Comparison of ENCODE assay signal across 8 cellular contexts in genomic region chr16:30430428-30430970, GRCh38. TPM values are rescaled to one million over a fixed set of nuclear protein-coding genes. Genes with fewer than 3 reads are reported as not detected.
DNase-seq lines count a peak whose midpoint lies in the region; ATAC-seq, FAIRE-seq and TF ChIP-seq lines count a peak whose summit lies in the region.

No MANE protein-coding gene starts in this region.

- peak overlapping the region in 1 of 2 donors; percentile 47 for H3K9ac ChIP-seq in liver (ENCODE audit: low read depth in 1 of 2, low read length in 2 of 2)

- H3K9me3 Mint-ChIP-seq in activated T-cell treated with anti-CD3 and anti-CD28 coated beads, Interleukin-2, amount 50 U/mL, for 24 hours, result no peaks in the 10 kb centered on the region

- H3K27me3 ChIP-seq in ascending aorta, result no peaks in the 10 kb centered on the region
- no peaks in the 10 kb centered on the region for H3K27me3 ChIP-seq in liver (ENCODE audit: control insufficient read depth in 4 of 4, insufficient read depth in 4 of 4, low read length in 3 of 4)
- H3K27me3 ChIP-seq in upper lobe of left lung, result no peaks in the 10 kb centered on the region

- H3K4me1 Mint-ChIP-seq in activated T-cell treated with anti-CD3 and anti-CD28 coated beads, Interleukin-2, amount 50 U/mL, for 24 hours (ENCODE audit: low read depth), result peaks cover 43% of the 10 kb centered on the region

- H3K27me3 Mint-ChIP-seq in activated T-cell treated with anti-CD3 and anti-CD28 coated beads, Interleukin-2, amount 50 U/mL, for 24 hours, result no peaks in the 10 kb centered on the region

- WGBS in liver, result 61% methylated on average over 19 of the region's 19 CpGs
- WGBS in upper lobe of left lung, 2 donors, result 62% methylated on average over 15 to 19 of the region's 19 CpGs

- no peaks in the 10 kb centered on the region for H3K9me3 ChIP-seq in ascending aorta
- H3K9me3 ChIP-seq in liver (ENCODE audit: control insufficient read depth in 4 of 4, low read length in 3 of 4), result no peaks in the 10 kb centered on the region
- no peaks in the 10 kb centered on the region for H3K9me3 ChIP-seq in upper lobe of left lung

- H3K4me3 Mint-ChIP-seq in activated T-cell treated with anti-CD3 and anti-CD28 coated beads, Interleukin-2, amount 50 U/mL, for 24 hours, result no peak overlapping the region

- H3K27ac ChIP-seq in ascending aorta (peak overlapping the region; percentile 67 to 80), liver (ENCODE audit: low read depth in 1 of 2, low read length in 2 of 2) (peak overlapping the region; percentile 44 to 71), upper lobe of left lung (peak overlapping the region; percentile 48 to 85 (median 69))

- peak in 1 of 2 donors; percentile 4 for TF ChIP-seq RAD21 in liver (IDR thresholded peaks at IDR 0.05)

- no peak for FAIRE-seq in RCC 7860 (lab: Jason Lieb, UNC)

- H3K27ac Mint-ChIP-seq in activated T-cell treated with anti-CD3 and anti-CD28 coated beads, Interleukin-2, amount 50 U/mL, for 24 hours, result no peak overlapping the region

- H3K4me3 ChIP-seq in ascending aorta (peak overlapping the region; percentile 18 to 81), liver (ENCODE audit: low read depth in 1 of 3, low read length in 3 of 3) (peak overlapping the region in 1 of 3 donors; percentile 2), upper lobe of left lung (peak overlapping the region in 3 of 4 donors; percentile 81 to 87 (median 83))

- intact Hi-C loops in ascending aorta (cut with DNase I), result loop anchor here (1.0 to 2.0 kb wide), 3 partner anchors 15 to 104 kb away; partner anchors contain the start of genes SEPHS2, ZNF747 and ZNF768

- peaks cover 11% of the 10 kb centered on the region for H3K36me3 Mint-ChIP-seq in activated T-cell treated with anti-CD3 and anti-CD28 coated beads, Interleukin-2, amount 50 U/mL, for 24 hours (ENCODE audit: low read depth)

- TF ChIP-seq EP300 in upper lobe of left lung (IDR thresholded peaks at IDR 0.05), result no peak

- H3K4me1 ChIP-seq in ascending aorta, result peaks cover 4 to 11% of the 10 kb centered on the region in 2 donors
- peaks cover 3 to 19% (median 15%) of the 10 kb centered on the region in 4 donors for H3K4me1 ChIP-seq in liver (ENCODE audit: control insufficient read depth in 4 of 4, insufficient read depth in 4 of 4, low read length in 3 of 4)
- H3K4me1 ChIP-seq in upper lobe of left lung, result peaks cover 14 to 21% (median 17%) of the 10 kb centered on the region in 4 donors

- DNase-seq in ascending aorta (ENCODE audit: low spot score in 2 of 2), result no peak
- DNase-seq in upper lobe of left lung, result peak in 1 of 2 donors; percentile 33
- no peak for DNase-seq in activated T-cell treated with anti-CD3 and anti-CD28 coated beads, Interleukin-2, amount 50 U/mL, for 24 hours
- no peak for DNase-seq in RCC 7860 (ENCODE audit: low spot score)
- DNase-seq in G401 (ENCODE audit: low spot score), result no peak

- ATAC-seq in GM18519 (IDR thresholded peaks at IDR 0.05; ENCODE audit: low FRiP score, unreplicated experiment) (peak; percentile 8), HG03135 (IDR thresholded peaks at IDR 0.05; ENCODE audit: unreplicated experiment) (peak; percentile 7), upper lobe of left lung (ENCODE audit: low FRiP score in 2 of 2) (peak; percentile 9 to 10)

- in situ Hi-C loops in G401 (cut with HindIII; ENCODE audit: low sequenced_read_pairs), result no loop called here

- TF ChIP-seq CTCF in ascending aorta (IDR thresholded peaks at IDR 0.05) (peak in 1 of 3 experiments; percentile 5), liver (IDR thresholded peaks at IDR 0.05; ENCODE audit: low read depth, low read length, missing input control) (no peak), upper lobe of left lung (IDR thresholded peaks at IDR 0.05) (peak in 1 of 6 experiments; percentile 1)

- H3K36me3 ChIP-seq in ascending aorta, result peaks cover 0 to under 1% of the 10 kb centered on the region in 2 donors
- H3K36me3 ChIP-seq in liver (ENCODE audit: control insufficient read depth in 4 of 4, insufficient read depth in 3 of 4, low read depth in 1 of 4, low read length in 3 of 4), result peaks cover 0 to 7% (median 2%) of the 10 kb centered on the region in 4 donors
- peaks cover 0 to 13% (median 2%) of the 10 kb centered on the region in 4 donors for H3K36me3 ChIP-seq in upper lobe of left lung

- TF ChIP-seq POLR2A in upper lobe of left lung (IDR thresholded peaks at IDR 0.05), result no peak

TF ChIP-seq in liver, 16 proteins besides CTCF, POLR2A, EP300 and RAD21:
- no peak for TF ChIP-seq ZBTB33 (IDR thresholded peaks at IDR 0.05)
- peak in 1 of 2 donors; percentile 1 for TF ChIP-seq HNF4A (conservative IDR thresholded peaks at IDR 0.05)
- TF ChIP-seq REST (IDR thresholded peaks at IDR 0.05), result no peak
- no peak for TF ChIP-seq SP1 (IDR thresholded peaks at IDR 0.05)
- TF ChIP-seq NR2F2 (IDR thresholded peaks at IDR 0.05), result no peak
- TF ChIP-seq, protein P1, sequence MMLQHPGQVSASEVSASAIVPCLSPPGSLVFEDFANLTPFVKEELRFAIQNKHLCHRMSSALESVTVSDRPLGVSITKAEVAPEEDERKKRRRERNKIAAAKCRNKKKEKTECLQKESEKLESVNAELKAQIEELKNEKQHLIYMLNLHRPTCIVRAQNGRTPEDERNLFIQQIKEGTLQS (IDR thresholded peaks at IDR 0.05), result no peak
- TF ChIP-seq TAF1 (conservative IDR thresholded peaks at IDR 0.05), result no peak
- TF ChIP-seq FOXA2 (IDR thresholded peaks at IDR 0.05), result no peak
- TF ChIP-seq YY1 (IDR thresholded peaks at IDR 0.05), result peak; percentile 57

RNA-seq across cellular contexts. Expression of gene DCTPP1, which starts 0.7 kb away (rescaled TPM):
- total RNA-seq in ascending aorta (7.2 TPM), liver (10 to 100 TPM in 1 of 2 donors, 1 to 10 TPM in 1; 6.0 to 12.0 TPM), upper lobe of left lung (10 to 100 TPM in 5 of 6 donors, 1 to 10 TPM in 1; 4.2 to 31.8 (median 20.0) TPM)
- 10 to 100 TPM; 18.1 to 18.8 TPM for polyA plus RNA-seq in liver
- 92.0 and 127 TPM in 2 replicates for total RNA-seq in G401 (2014; rRNA removed; shearing (Covaris generic))

RNA-seq across cellular contexts. Expression of gene SEPHS2, which starts 15.2 kb away (rescaled TPM):
- total RNA-seq in ascending aorta (22.8 TPM), liver (100 to 1,000 TPM in 1 of 2 donors, 10 to 100 TPM in 1; 50.1 to 122 TPM), upper lobe of left lung (10 to 100 TPM; 34.7 to 64.0 (median 38.2) TPM)
- 100 to 1,000 TPM; 143 to 241 TPM for polyA plus RNA-seq in liver
- 64.0 and 83.6 TPM in 2 replicates for total RNA-seq in G401 (2014; rRNA removed; shearing (Covaris generic))

RNA-seq across cellular contexts. Expression of gene ZNF771, which starts 23.1 kb away (rescaled TPM):
- total RNA-seq in ascending aorta (49.6 TPM), liver (1 to 10 TPM; 2.6 to 8.0 TPM), upper lobe of left lung (10 to 100 TPM in 2 of 6 donors, 1 to 10 TPM in 4; 5.2 to 12.3 (median 7.2) TPM)
- 1 to 10 TPM; 5.2 to 5.3 TPM for polyA plus RNA-seq in liver
- total RNA-seq in G401 (2014; rRNA removed; shearing (Covaris generic)), result 31.6 and 41.2 TPM in 2 replicates

RNA-seq across cellular contexts. Expression of gene ZNF48, which starts 35.3 kb away (rescaled TPM):
- total RNA-seq in ascending aorta (25.1 TPM), liver (1 to 10 TPM; 3.2 to 4.7 TPM), upper lobe of left lung (10 to 100 TPM in 3 of 6 donors, 1 to 10 TPM in 3; 6.8 to 29.2 (median 10.9) TPM)
- polyA plus RNA-seq in liver, result 1 to 10 TPM; 2.3 to 3.0 TPM
- total RNA-seq in G401 (2014; rRNA removed; shearing (Covaris generic)), result 30.4 and 41.8 TPM in 2 replicates

RNA-seq across cellular contexts. Expression of gene ITGAL, which starts 42.0 kb away (rescaled TPM):
- total RNA-seq in ascending aorta (0.11 TPM), liver (10 to 100 TPM in 1 of 2 donors, 1 to 10 TPM in 1; 9.4 to 11.8 TPM), upper lobe of left lung (100 to 1,000 TPM in 1 of 6 donors, 10 to 100 TPM in 5; 22.8 to 138 (median 67.0) TPM)
- 1 to 10 TPM; 4.3 to 4.4 TPM for polyA plus RNA-seq in liver
- not detected in 2 replicates for total RNA-seq in G401 (2014; rRNA removed; shearing (Covaris generic))
